Comparison of ENCODE assay signal across 15 cellular contexts in the genomic region with DNA sequence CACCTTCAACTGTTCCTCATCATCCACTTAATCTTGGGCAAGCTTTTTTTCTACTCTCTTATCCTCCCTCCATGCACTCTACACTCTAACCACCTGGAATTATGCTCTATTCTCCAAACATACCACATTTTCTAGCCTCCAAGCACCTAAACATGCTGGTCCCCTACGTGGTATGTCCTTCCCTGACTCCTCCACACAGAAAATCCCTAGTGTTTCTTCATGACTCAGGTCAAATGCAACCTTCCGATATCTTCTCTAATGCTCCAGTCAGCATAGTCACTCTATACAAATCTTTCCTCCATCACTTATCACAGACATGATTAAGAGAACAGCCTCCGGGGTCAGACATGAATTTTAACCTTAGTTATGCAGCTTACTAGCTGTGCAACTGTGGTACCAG.
DNase-seq lines count a peak whose midpoint lies in the region; ATAC-seq and TF ChIP-seq lines count a peak whose summit lies in the region.
"Had no signal": no experiment of that assay in that cellular context is flagged by ENCODE, and none has a peak within 500 bp of the region (broad histone marks: within the 10 kb centered on the region; RNA-seq: fewer than 3 reads in every experiment).

No MANE protein-coding gene starts in this region.

- H3K4me3 ChIP-seq in OCI-LY3 (ENCODE audit: low read length) = no peak overlapping the region

- H3K4me3 Mint-ChIP-seq in T-helper 2 cell treated with Interferon-gamma antibody and Interleukin-4, amounts not matched to agents 5 μg/mL and 100 μg/mL, for 36 hours = no peak overlapping the region
- peak overlapping the region; percentile 8 for H3K4me3 Mint-ChIP-seq in memory B cell
- H3K4me3 Mint-ChIP-seq in stimulated activated naive B cell treated with anti-CD40 and anti-IgM and Interleukin-4, amounts not matched to agents 10 μg/mL and 1 μg/mL and 100 μg/mL, for 72 hours = peak overlapping the region in 1 of 2 donors; percentile 1
- H3K4me3 Mint-ChIP-seq: H9 had no signal

- no peaks in the 10 kb centered on the region for H3K9me3 Mint-ChIP-seq in T-helper 2 cell treated with Interferon-gamma antibody and Interleukin-4, amounts not matched to agents 5 μg/mL and 100 μg/mL, for 36 hours
- no peaks in the 10 kb centered on the region for H3K9me3 Mint-ChIP-seq in memory B cell
- no peaks in the 10 kb centered on the region for H3K9me3 Mint-ChIP-seq in stimulated activated naive B cell treated with anti-CD40 and anti-IgM and Interleukin-4, amounts not matched to agents 10 μg/mL and 1 μg/mL and 100 μg/mL, for 72 hours
- H3K9me3 Mint-ChIP-seq: H9 had no signal

- H3K79me2 ChIP-seq in OCI-LY3 (ENCODE audit: low read length) = no peaks in the 10 kb centered on the region

- H4K20me1 ChIP-seq in OCI-LY3 (ENCODE audit: insufficient read depth, low read length) = no peaks in the 10 kb centered on the region

- H3K4me1 Mint-ChIP-seq in T-helper 2 cell treated with Interferon-gamma antibody and Interleukin-4, amounts not matched to agents 5 μg/mL and 100 μg/mL, for 36 hours (ENCODE audit: low read depth) = no peaks in the 10 kb centered on the region
- peaks cover 17% of the 10 kb centered on the region for H3K4me1 Mint-ChIP-seq in memory B cell
- peaks cover 13 to 19% of the 10 kb centered on the region in 2 donors for H3K4me1 Mint-ChIP-seq in stimulated activated naive B cell treated with anti-CD40 and anti-IgM and Interleukin-4, amounts not matched to agents 10 μg/mL and 1 μg/mL and 100 μg/mL, for 72 hours
- H3K4me1 Mint-ChIP-seq: H9 had no signal

- H3K4me1 ChIP-seq in OCI-LY3 (ENCODE audit: low read length) = peaks cover 15% of the 10 kb centered on the region

- peak overlapping the region; percentile 68 for H3K27ac ChIP-seq in OCI-LY3 (ENCODE audit: low read length)
- H3K27ac ChIP-seq: 22Rv1 had no signal

- no peak for DNase-seq in T-helper 2 cell treated with Interferon-gamma antibody and Interleukin-4, amounts not matched to agents 5 μg/mL and 100 μg/mL, for 36 hours (ENCODE audit: low spot score)
- DNase-seq in T-helper 2 cell (no peak), memory B cell (ENCODE audit: low spot score in 2 of 2) (no peak), NCI-H2196 treated with DMSO at 0.1 percent for 48 hours (lab: John Stamatoyannopoulos, UW; ENCODE audit: unreplicated experiment) (no peak)
- DNase-seq in stimulated activated naive B cell treated with anti-CD40 and anti-IgM and Interleukin-4, amounts not matched to agents 10 μg/mL and 1 μg/mL and 100 μg/mL, for 72 hours = no peak
- DNase-seq: EL, H9, NCI-H1930, NCI-H510A treated with DMSO at 0.1 percent for 48 hours, NCI-H82 had no signal

- no peak overlapping the region for H2AFZ ChIP-seq in OCI-LY3 (ENCODE audit: low read depth, low read length)

- H3K9ac ChIP-seq in OCI-LY3 (ENCODE audit: low read length) = no peak overlapping the region

- no peaks in the 10 kb centered on the region for H3K27me3 Mint-ChIP-seq in T-helper 2 cell treated with Interferon-gamma antibody and Interleukin-4, amounts not matched to agents 5 μg/mL and 100 μg/mL, for 36 hours (ENCODE audit: low read depth)
- no peaks in the 10 kb centered on the region for H3K27me3 Mint-ChIP-seq in memory B cell
- no peaks in the 10 kb centered on the region for H3K27me3 Mint-ChIP-seq in stimulated activated naive B cell treated with anti-CD40 and anti-IgM and Interleukin-4, amounts not matched to agents 10 μg/mL and 1 μg/mL and 100 μg/mL, for 72 hours

- H3K4me2 ChIP-seq in OCI-LY3 (ENCODE audit: low read length) = no peak overlapping the region

- no peaks in the 10 kb centered on the region for H3K9me3 ChIP-seq in OCI-LY3 (ENCODE audit: insufficient read depth, low read length)

- H3K27ac Mint-ChIP-seq in T-helper 2 cell treated with Interferon-gamma antibody and Interleukin-4, amounts not matched to agents 5 μg/mL and 100 μg/mL, for 36 hours = peak overlapping the region; percentile 1
- peak overlapping the region; percentile 94 for H3K27ac Mint-ChIP-seq in memory B cell
- peak overlapping the region; percentile 31 for H3K27ac Mint-ChIP-seq in stimulated activated naive B cell treated with anti-CD40 and anti-IgM and Interleukin-4, amounts not matched to agents 10 μg/mL and 1 μg/mL and 100 μg/mL, for 72 hours
- H3K27ac Mint-ChIP-seq: H9 had no signal

- no peaks in the 10 kb centered on the region for H3K27me3 ChIP-seq in OCI-LY3 (ENCODE audit: low read depth, low read length)

- TF ChIP-seq CTCF in OCI-LY3 (IDR thresholded peaks at IDR 0.05; ENCODE audit: low read depth, low read length) = no peak

- H3K36me3 ChIP-seq in OCI-LY3 (replicated peaks; ENCODE audit: low read depth, low read length) = peaks cover 19% of the 10 kb centered on the region

- H3K36me3 Mint-ChIP-seq in T-helper 2 cell treated with Interferon-gamma antibody and Interleukin-4, amounts not matched to agents 5 μg/mL and 100 μg/mL, for 36 hours (ENCODE audit: low read depth) = peaks cover 44% of the 10 kb centered on the region
- H3K36me3 Mint-ChIP-seq in memory B cell = peaks cover 21% of the 10 kb centered on the region
- peaks cover 28 to 55% of the 10 kb centered on the region in 2 donors for H3K36me3 Mint-ChIP-seq in stimulated activated naive B cell treated with anti-CD40 and anti-IgM and Interleukin-4, amounts not matched to agents 10 μg/mL and 1 μg/mL and 100 μg/mL, for 72 hours

- ATAC-seq in memory B cell (ENCODE audit: low read depth) (no peak), HG03442 (IDR thresholded peaks at IDR 0.05; ENCODE audit: unreplicated experiment) (no peak), HG03097 (IDR thresholded peaks at IDR 0.05; ENCODE audit: low FRiP score, unreplicated experiment) (no peak)
- ATAC-seq in stimulated activated naive B cell treated with anti-CD40 and anti-IgM and Interleukin-4, amounts not matched to agents 10 μg/mL and 1 μg/mL and 100 μg/mL, for 72 hours (replicated peaks) = no peak
- ATAC-seq: Panc1 had no signal

Comparison
In these comparisons a context has a peak if more than half of its experiments do, and no peak if none do; other contexts are left out.
1. H3K27ac Mint-ChIP-seq: peak in every context shown above with its lines; median percentile 94 in memory B cell; 31 in stimulated activated naive B cell treated with anti-CD40 and anti-IgM and Interleukin-4, amounts not matched to agents 10 μg/mL and 1 μg/mL and 100 μg/mL, for 72 hours; 1 in T-helper 2 cell treated with Interferon-gamma antibody and Interleukin-4, amounts not matched to agents 5 μg/mL and 100 μg/mL, for 36 hours.